ENCODE assay signal across 1 cellular context in the genomic region with DNA sequence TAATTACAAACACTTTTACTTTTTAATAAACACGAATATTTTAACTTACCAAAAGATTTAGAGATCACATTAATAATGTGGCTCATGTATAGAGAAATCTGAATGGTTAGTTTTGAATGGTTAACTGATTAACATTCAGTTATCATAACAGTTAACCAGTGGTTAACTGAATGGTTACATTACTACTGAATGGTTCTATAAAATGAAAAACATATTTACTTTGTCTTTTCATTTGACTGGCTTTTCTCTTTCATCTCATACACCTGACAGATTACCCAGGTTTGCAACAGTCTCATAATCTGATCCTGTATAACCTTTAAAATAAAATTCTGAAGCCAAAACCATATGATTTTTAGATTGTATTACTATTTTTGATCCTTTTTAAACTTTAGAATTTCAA.
TF ChIP-seq lines count a peak whose summit lies in the region.

No MANE protein-coding gene starts in this region.

TF ChIP-seq in GM12878, 131 proteins besides CTCF, POLR2A, EP300 and RAD21 (continued from another document):
- TF ChIP-seq PBX3 (IDR thresholded peaks at IDR 0.05; ENCODE audit: insufficient replicate concordance, low read depth, low read length), result no peak
TF ChIP-seq in GM12878: peak in this region for 0.
